Comparison of ENCODE assay signal across 8 cellular contexts in the genomic region with DNA sequence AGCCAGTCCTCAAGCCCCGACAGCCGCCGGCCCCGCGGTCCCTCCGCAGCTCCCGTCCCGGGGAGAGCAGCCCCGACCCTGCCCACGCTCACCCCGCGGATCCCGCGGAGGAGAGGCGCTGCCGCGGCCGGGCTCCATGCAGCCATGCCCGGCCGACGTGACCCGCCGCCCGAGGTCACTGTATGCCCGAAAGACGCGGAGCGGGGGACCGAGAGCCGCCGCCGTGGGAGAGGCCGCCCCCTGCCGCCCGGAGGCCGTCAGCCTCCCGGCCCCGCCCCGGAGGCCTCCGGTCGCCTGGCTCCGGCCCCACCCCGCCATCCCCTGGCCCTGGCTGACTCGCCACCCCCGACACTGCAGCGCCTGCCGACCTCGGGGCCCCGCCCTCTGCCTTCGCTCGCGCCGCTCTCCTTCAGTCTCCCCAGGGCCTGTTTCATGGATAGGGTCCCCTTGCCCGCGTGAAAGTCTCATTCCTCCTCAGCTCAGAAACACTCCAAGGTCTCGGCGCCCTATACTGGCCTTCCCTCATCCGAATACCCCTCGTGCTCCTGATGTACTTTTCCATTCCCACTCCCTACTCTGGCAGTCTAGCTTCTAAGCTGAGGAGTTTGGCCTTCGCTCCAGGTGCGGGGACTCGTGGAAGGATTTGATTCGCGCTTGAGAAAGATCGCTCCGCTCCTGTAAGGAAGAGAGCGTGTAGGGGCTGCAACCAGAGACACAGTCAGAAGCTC. TPM values are rescaled to one million over a fixed set of nuclear protein-coding genes. Genes with fewer than 3 reads are reported as not detected.
DNase-seq lines count a peak whose midpoint lies in the region; ATAC-seq, FAIRE-seq and TF ChIP-seq lines count a peak whose summit lies in the region.

Gene BOLA3, minus strand, starts transcription at position 184 of the 728 bp plus-strand sequence. Its CDS starts 38 bp downstream, at position 146.

- H3K27ac ChIP-seq in HL-60 (replicated peaks), result peak within 1 kb of the TSS; percentile 73
- no peak within 1 kb of the TSS for H3K27ac ChIP-seq in endothelial cell of umbilical vein (ENCODE audit: insufficient read depth, low read depth, low read length)

- peaks cover 8% of the 10 kb centered on the region for H3K79me2 ChIP-seq in endothelial cell of umbilical vein (ENCODE audit: control insufficient read depth, insufficient read depth, low read length)

- BruUV-seq in endothelial cell of umbilical vein (replicated peaks; lab: Mats Ljungman, UMichigan), result TSS peak; percentile 50

- CTCF ChIA-PET in activated CD8-positive, alpha-beta memory T cell treated with anti-CD3 and anti-CD28 coated beads, Interleukin-2, amount 10 ng/mL, durations not matched to agents 7 days and 5 days (lab: Charles Lee), result interaction anchor here (0.6 to 8.5 kb wide), 34 partner anchors 9 to 468 kb away, joined by 3 to 134 read pairs (median 4); partner anchors contain the start of genes MOB1A, MTHFD2 and STAMBP
- CTCF ChIA-PET in endothelial cell of umbilical vein (lab: Charles Lee), result interaction anchor here (0.7 to 7.7 kb wide), 12 partner anchors 9 to 468 kb away, joined by 3 to 180 read pairs (median 5); partner anchors contain the start of genes MOB1A and STAMBP

- peaks cover 4% of the 10 kb centered on the region for H3K4me1 Mint-ChIP-seq in activated CD8-positive, alpha-beta memory T cell treated with anti-CD3 and anti-CD28 coated beads, Interleukin-2, amount 10 ng/mL, durations not matched to agents 7 days and 5 days

- H3K27ac Mint-ChIP-seq in activated CD8-positive, alpha-beta memory T cell treated with anti-CD3 and anti-CD28 coated beads, Interleukin-2, amount 10 ng/mL, durations not matched to agents 7 days and 5 days, result no peak within 1 kb of the TSS

- dilution Hi-C loops in endothelial cell of umbilical vein (cut with MboI; ENCODE audit: extremely low pct_ligation_motif_present, low sequenced_read_pairs), result no loop called here

- peak; percentile 81 for TF ChIP-seq POLR2A in endothelial cell of umbilical vein (IDR thresholded peaks at IDR 0.05; ENCODE audit: low read depth, low read length)

- peak within 1 kb of the TSS; percentile 97 for H2AFZ ChIP-seq in endothelial cell of umbilical vein (ENCODE audit: low read depth, low read length)

- H3K9me3 ChIP-seq in endothelial cell of umbilical vein (replicated peaks; ENCODE audit: control insufficient read depth, insufficient read depth, low read length) (no peaks in the 10 kb centered on the region), mononuclear cell (ENCODE audit: low read depth, low read length) (no peaks in the 10 kb centered on the region)

- peak within 1 kb of the TSS; percentile 69 for H3K9ac ChIP-seq in endothelial cell of umbilical vein (replicated peaks; ENCODE audit: extremely low read depth, insufficient read depth, low read length)

- H3K4me3 ChIP-seq in HL-60 (replicated peaks; ENCODE audit: insufficient read depth, low read length) (peak within 1 kb of the TSS; percentile 53), endothelial cell of umbilical vein (replicated peaks in 1 of 3; ENCODE audit: insufficient read depth in 1 of 3, low read depth in 1 of 3, low read length in 3 of 3) (peak within 1 kb of the TSS; percentile 76 to 93 (median 77)), mononuclear cell (ENCODE audit: low read length) (peak within 1 kb of the TSS; percentile 68)

- FAIRE-seq in endothelial cell of umbilical vein (lab: Jason Lieb, UNC), result peak; percentile 74

- no peaks in the 10 kb centered on the region for H3K9me1 ChIP-seq in endothelial cell of umbilical vein (replicated peaks; ENCODE audit: control insufficient read depth, extremely low read depth, insufficient read depth, low read length)

- H3K27me3 ChIP-seq in HL-60 (ENCODE audit: insufficient read depth, poor library complexity, severe bottlenecking) (no peaks in the 10 kb centered on the region), endothelial cell of umbilical vein (ENCODE audit: control insufficient read depth in 2 of 2, insufficient read depth in 2 of 2, low read length in 2 of 2) (no peaks in the 10 kb centered on the region), mononuclear cell (ENCODE audit: insufficient read depth, low read length) (no peaks in the 10 kb centered on the region)

- H4K20me1 ChIP-seq in endothelial cell of umbilical vein (replicated peaks; ENCODE audit: control insufficient read depth, extremely low read depth, insufficient read depth, low read length), result no peaks in the 10 kb centered on the region

- no peaks in the 10 kb centered on the region for H3K36me3 ChIP-seq in endothelial cell of umbilical vein (ENCODE audit: control insufficient read depth in 2 of 2, extremely low read depth in 1 of 2, insufficient read depth in 2 of 2, low read length in 2 of 2)

- TF ChIP-seq CTCF in HL-60 (IDR thresholded peaks at IDR 0.05; ENCODE audit: insufficient read depth, low read length) (peak; percentile 24), endothelial cell of umbilical vein (IDR thresholded peaks at IDR 0.05; ENCODE audit: extremely low read depth in 1 of 2, insufficient read depth in 1 of 2, low read depth in 1 of 2, low read length in 2 of 2) (peak; percentile 66 to 79)

- POLR2A ChIA-PET in endothelial cell of umbilical vein (lab: Charles Lee), result interaction anchor here (1.2 kb wide), 1 partner anchor 31 kb away, joined by 4 read pairs; the partner anchor contains the start of gene MOB1A

- H3K4me2 ChIP-seq in endothelial cell of umbilical vein (ENCODE audit: insufficient read depth, low read length), result peak within 1 kb of the TSS; percentile 91

- H3K36me3 Mint-ChIP-seq in activated CD8-positive, alpha-beta memory T cell treated with anti-CD3 and anti-CD28 coated beads, Interleukin-2, amount 10 ng/mL, durations not matched to agents 7 days and 5 days, result peaks cover 6% of the 10 kb centered on the region

- no peak within 1 kb of the TSS for H3K4me3 Mint-ChIP-seq in activated CD8-positive, alpha-beta memory T cell treated with anti-CD3 and anti-CD28 coated beads, Interleukin-2, amount 10 ng/mL, durations not matched to agents 7 days and 5 days

- no peaks in the 10 kb centered on the region for H3K27me3 Mint-ChIP-seq in activated CD8-positive, alpha-beta memory T cell treated with anti-CD3 and anti-CD28 coated beads, Interleukin-2, amount 10 ng/mL, durations not matched to agents 7 days and 5 days

- DNase-seq in COR-L47 (lab: John Stamatoyannopoulos, UW) (peak; percentile 72), HL-60 (ENCODE audit: low read depth in 1 of 2, low spot score in 1 of 2) (peak; percentile 61 to 84), NOMO-1 (lab: John Stamatoyannopoulos, UW; ENCODE audit: unreplicated experiment in 2 of 2) (peak; percentile 86 to 91), endothelial cell of umbilical vein (ENCODE audit: low read depth, low spot score) (peak; percentile 73)
- DNase-seq in activated CD8-positive, alpha-beta memory T cell treated with anti-CD3 and anti-CD28 coated beads, Interleukin-2, amount 10 ng/mL, durations not matched to agents 7 days and 5 days, result peak; percentile 92
- peak; percentile 53 to 64 for DNase-seq in stimulated activated CD8-positive, alpha-beta memory T cell treated with anti-CD3 and anti-CD28 coated beads, Interleukin-4, amount 100 ng/mL, for 1 hour (ENCODE audit: low read depth in 2 of 2, low spot score in 1 of 2)

- intact Hi-C loops in endothelial cell of umbilical vein (cut with micrococcal nuclease), result loop anchor here (1.0 to 10.0 kb wide), 6 partner anchors 27 to 324 kb away; partner anchors contain the start of genes MTHFD2, STAMBP and TET3

- H3K9me3 Mint-ChIP-seq in activated CD8-positive, alpha-beta memory T cell treated with anti-CD3 and anti-CD28 coated beads, Interleukin-2, amount 10 ng/mL, durations not matched to agents 7 days and 5 days (ENCODE audit: low read depth), result no peaks in the 10 kb centered on the region

- ATAC-seq in GM19455 (IDR thresholded peaks at IDR 0.05; ENCODE audit: unreplicated experiment), result peak; percentile 91
- peak; percentile 98 for ATAC-seq in activated CD8-positive, alpha-beta memory T cell treated with anti-CD3 and anti-CD28 coated beads, Interleukin-2, amount 10 ng/mL, durations not matched to agents 7 days and 5 days

- H3K4me1 ChIP-seq in endothelial cell of umbilical vein (ENCODE audit: control insufficient read depth, extremely low read depth, insufficient read depth, low read length), result peaks cover 10% of the 10 kb centered on the region
- H3K4me1 ChIP-seq in mononuclear cell (ENCODE audit: insufficient read depth, low read length), result peaks cover 20% of the 10 kb centered on the region

TF ChIP-seq in endothelial cell of umbilical vein, 7 proteins besides CTCF, POLR2A, EP300 and RAD21:
- peak; percentile 93 for TF ChIP-seq POLR2AphosphoS5 (IDR thresholded peaks at IDR 0.05; ENCODE audit: insufficient read depth, low read depth, low read length)
- TF ChIP-seq MYC (IDR thresholded peaks at IDR 0.05; ENCODE audit: low read depth, low read length), result no peak
- TF ChIP-seq EZH2 (IDR thresholded peaks at IDR 0.05; ENCODE audit: borderline replicate concordance, low read depth, low read length, severe bottlenecking), result no peak
- no peak for TF ChIP-seq FOS (IDR thresholded peaks at IDR 0.05; ENCODE audit: borderline replicate concordance, insufficient read depth, low read length)
- TF ChIP-seq GATA2 (IDR thresholded peaks at IDR 0.05; ENCODE audit: insufficient read depth, insufficient read length, low read depth, low read length), result no peak

RNA-seq across cellular contexts. Expression of gene BOLA3, which starts in this region (rescaled TPM):
- 10 to 100 TPM; 69.5 to 76.1 TPM for total RNA-seq in activated CD8-positive, alpha-beta memory T cell treated with anti-CD3 and anti-CD28 coated beads, Interleukin-2, amount 10 ng/mL, durations not matched to agents 7 days and 5 days
- 42.4 and 42.6 TPM in 2 replicates for total RNA-seq in endothelial cell of umbilical vein
- 28.7 and 29.1 TPM in 2 replicates for polyA plus RNA-seq in endothelial cell of umbilical vein
- 32.3 and 37.6 TPM in 2 replicates for polyA plus RNA-seq in endothelial cell of umbilical vein (2011; cell fraction: cytosol; rRNA removed)
- polyA plus RNA-seq in endothelial cell of umbilical vein (2011; cell fraction: nucleus; rRNA removed), result 11.4 and 12.5 TPM in 2 replicates
- polyA plus RNA-seq in endothelial cell of umbilical vein (2012), result 55.5 and 79.1 TPM in 2 replicates
- polyA minus RNA-seq in endothelial cell of umbilical vein, result 3.6 and 6.5 TPM in 2 replicates
- polyA minus RNA-seq in endothelial cell of umbilical vein (2011; cell fraction: cytosol; rRNA and poly(A)+ RNA removed), result 26.0 TPM
- polyA minus RNA-seq in endothelial cell of umbilical vein (2011; cell fraction: nucleus; rRNA and poly(A)+ RNA removed), result 2.5 and 5.1 TPM in 2 replicates
- 12.7 TPM for total RNA-seq in mononuclear cell
